Comparison of ENCODE assay signal across 14 cellular contexts in the genomic region with DNA sequence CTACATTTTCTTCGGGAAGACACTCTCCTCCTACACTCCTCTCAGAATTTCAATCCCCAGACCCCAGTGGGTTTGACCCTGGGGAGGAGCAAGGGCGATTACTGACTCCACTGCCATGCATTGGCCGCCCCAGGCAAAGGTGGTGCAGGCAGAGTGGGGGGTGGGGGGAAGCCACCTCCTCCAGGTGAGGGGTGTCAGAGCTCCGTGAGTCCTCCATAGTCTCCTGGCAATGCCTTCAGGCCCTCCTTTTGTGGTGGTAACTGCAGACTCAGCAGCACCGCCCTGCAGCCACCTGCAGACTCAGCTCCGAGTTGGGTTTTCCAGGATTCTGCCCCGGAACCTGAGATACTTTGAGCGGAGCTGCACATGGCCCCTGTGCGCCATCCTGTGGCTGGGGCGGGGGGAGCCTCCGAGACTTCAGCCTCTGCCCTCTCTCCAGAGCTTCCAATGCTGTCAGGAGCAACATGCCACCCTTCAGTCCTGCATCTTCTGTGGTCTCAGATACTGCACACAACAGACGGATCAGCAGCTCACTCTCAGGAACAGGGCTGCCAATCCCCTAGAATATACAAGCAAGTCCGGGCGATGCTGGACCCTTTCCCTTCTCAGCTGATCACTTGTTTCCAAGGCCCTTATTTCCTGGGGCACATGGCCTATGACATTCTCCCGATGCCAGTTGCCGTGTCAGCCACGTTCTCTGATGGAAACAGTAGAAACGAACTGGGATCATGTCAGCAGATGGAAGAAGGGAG. TPM values are rescaled to one million over a fixed set of nuclear protein-coding genes. Genes with fewer than 3 reads are reported as not detected.
DNase-seq lines count a peak whose midpoint lies in the region; ATAC-seq and TF ChIP-seq lines count a peak whose summit lies in the region.
"Had no signal": no experiment of that assay in that cellular context is flagged by ENCODE, and none has a peak within 500 bp of the region (broad histone marks: within the 10 kb centered on the region; RNA-seq: fewer than 3 reads in every experiment).

No MANE protein-coding gene starts in this region.

- ATAC-seq in foreskin keratinocyte (peak; percentile 76), HG03135 (IDR thresholded peaks at IDR 0.05; ENCODE audit: unreplicated experiment) (no peak)

- peak; percentile 9 for TF ChIP-seq CTCF in cardiac muscle cell (IDR thresholded peaks at IDR 0.05; ENCODE audit: low read depth, low read length)
- no peak for TF ChIP-seq CTCF in right atrium auricular region (IDR thresholded peaks at IDR 0.05)
- TF ChIP-seq CTCF in foreskin keratinocyte (conservative IDR thresholded peaks at IDR 0.05), result peak; percentile 91

- H3K27ac ChIP-seq in cardiac muscle cell, result no peak overlapping the region
- no peak overlapping the region for H3K27ac ChIP-seq in right atrium auricular region
- H3K27ac ChIP-seq in foreskin keratinocyte, result peak overlapping the region; percentile 61
- H3K27ac ChIP-seq: BLaER1 treated with 17β-estradiol and CSF1 and Interleukin-3, amounts not matched to agents 10 nM and 100 nM had no signal

- H3K27me3 ChIP-seq in cardiac muscle cell, result no peaks in the 10 kb centered on the region
- H3K27me3 ChIP-seq in right atrium auricular region, result no peaks in the 10 kb centered on the region
- H3K27me3 ChIP-seq in foreskin keratinocyte, result no peaks in the 10 kb centered on the region
- H3K27me3 ChIP-seq: BLaER1 treated with 17β-estradiol and CSF1 and Interleukin-3, amounts not matched to agents 10 nM and 100 nM; transverse colon had no signal

- DNase-seq in cardiac muscle cell (ENCODE audit: low read depth in 1 of 2, low spot score in 1 of 2) (no peak), right atrium auricular region (ENCODE audit: low spot score) (no peak), RPMI8226 (peak; percentile 75), foreskin keratinocyte (peak; percentile 44 to 70), SKM-1 (lab: John Stamatoyannopoulos, UW; ENCODE audit: unreplicated experiment) (no peak), KG1 (lab: John Stamatoyannopoulos, UW) (no peak)
- DNase-seq in activated CD4-positive, alpha-beta T cell treated with anti-CD3 and anti-CD28 coated beads for 4 hours, result no peak
- DNase-seq: activated T-cell treated with anti-CD3 and anti-CD28 coated beads for 4 hours, foreskin fibroblast, left colon, NCI-H510A had no signal

- H3K36me3 ChIP-seq in cardiac muscle cell, result no peaks in the 10 kb centered on the region
- H3K36me3 ChIP-seq in right atrium auricular region, result no peaks in the 10 kb centered on the region
- H3K36me3 ChIP-seq: BLaER1 treated with 17β-estradiol and CSF1 and Interleukin-3, amounts not matched to agents 10 nM and 100 nM; transverse colon had no signal

- H3K4me1 ChIP-seq in cardiac muscle cell (ENCODE audit: low read depth) (peaks cover 18% of the 10 kb centered on the region), right atrium auricular region (peaks cover 0 to 10% of the 10 kb centered on the region in 2 donors), foreskin keratinocyte (peaks cover 10% of the 10 kb centered on the region)

- H3K9me3 ChIP-seq in cardiac muscle cell (ENCODE audit: low read depth) (no peaks in the 10 kb centered on the region), right atrium auricular region (no peaks in the 10 kb centered on the region)
- H3K9me3 ChIP-seq: BLaER1 treated with 17β-estradiol and CSF1 and Interleukin-3, amounts not matched to agents 10 nM and 100 nM; transverse colon had no signal

- H3K4me3 ChIP-seq in cardiac muscle cell (no peak overlapping the region), right atrium auricular region (no peak overlapping the region)
- H3K4me3 ChIP-seq: BLaER1 treated with 17β-estradiol and CSF1 and Interleukin-3, amounts not matched to agents 10 nM and 100 nM; transverse colon had no signal

RNA-seq across cellular contexts. Expression of a gene that starts 2.4 kb away (rescaled TPM):
- total RNA-seq in cardiac muscle cell (0.14 and 0.27 TPM in 2 replicates), right atrium auricular region (not detected), foreskin keratinocyte (0.11 and 0.37 TPM in 2 replicates)
- polyA plus RNA-seq in cardiac muscle cell (0.37 and 0.42 TPM in 2 replicates), foreskin keratinocyte (0.07 and 0.18 TPM in 2 replicates)

RNA-seq across cellular contexts. Expression of a gene that starts 29.3 kb away (rescaled TPM):
- total RNA-seq in cardiac muscle cell (1.0 TPM in 1 of 2 replicates, not detected in the other), right atrium auricular region (1 to 10 TPM in 1 of 2 donors, under 1 TPM in 1; 0.22 to 1.8 TPM), foreskin keratinocyte (0.95 and 1.0 TPM in 2 replicates)
- polyA plus RNA-seq in cardiac muscle cell (not detected in 2 replicates), foreskin keratinocyte (1.1 and 1.3 TPM in 2 replicates)

Comparison
In these comparisons a context has a peak if more than half of its experiments do, and no peak if none do; other contexts are left out.
1. CTCF ChIP-seq: peak in cardiac muscle cell (single experiment) and foreskin keratinocyte (single experiment); none in right atrium auricular region (0 of 2).
2. DNase-seq: peak in RPMI8226 (single experiment) and foreskin keratinocyte (2 of 2); none in cardiac muscle cell (0 of 2), right atrium auricular region (single experiment), activated CD4-positive, alpha-beta T cell treated with anti-CD3 and anti-CD28 coated beads for 4 hours (0 of 2), SKM-1 (single experiment) and KG1 (single experiment).